17 cellular contexts compared by ENCODE assay signal in the genomic region with DNA sequence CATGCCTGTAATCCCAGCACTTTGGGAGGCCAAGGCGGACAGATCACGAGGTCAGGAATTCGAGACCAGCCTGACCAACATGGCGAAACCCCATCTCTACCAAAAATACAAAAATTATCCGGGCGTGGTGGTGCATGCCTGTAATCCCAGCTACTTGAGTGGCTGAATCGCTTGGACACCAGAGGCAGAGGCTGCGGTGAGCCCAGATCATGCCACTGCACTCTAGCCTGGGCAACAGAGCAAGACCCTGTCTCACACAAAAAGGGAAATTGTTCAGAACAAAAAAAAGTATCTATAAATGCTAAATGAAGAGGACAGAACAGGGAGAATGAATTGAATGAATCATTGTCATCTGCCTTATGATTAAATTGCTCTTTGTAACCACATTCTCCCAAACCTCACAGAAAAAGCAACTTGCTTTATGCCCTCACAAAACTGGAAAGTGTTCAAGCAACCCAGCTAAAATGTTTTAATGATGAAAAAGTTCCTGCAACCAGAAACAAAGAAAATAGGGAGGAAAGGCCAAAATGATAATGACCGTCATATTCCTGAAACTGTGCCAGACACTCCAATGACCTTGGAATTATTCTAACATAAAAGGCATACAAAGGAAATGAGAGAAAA.
DNase-seq lines count a peak whose midpoint lies in the region; ATAC-seq and TF ChIP-seq lines count a peak whose summit lies in the region.
"Had no signal": no experiment of that assay in that cellular context is flagged by ENCODE, and none has a peak within 500 bp of the region (broad histone marks: within the 10 kb centered on the region; RNA-seq: fewer than 3 reads in every experiment).

No MANE protein-coding gene starts in this region.

- H3K4me3 ChIP-seq in mucosa of descending colon = no peak overlapping the region
- H3K4me3 ChIP-seq: HAP-1, neural progenitor cell, upper lobe of left lung had no signal

- CTCF ChIA-PET in Calu3 (lab: Charles Lee) = no interaction called here

- peak; percentile 4 for DNase-seq in AG08395 (ENCODE audit: low spot score)
- peak; percentile 29 for DNase-seq in EH (ENCODE audit: low read depth)
- no peak for DNase-seq in caudate nucleus (lab: John Stamatoyannopoulos, UW)
- DNase-seq in naive thymus-derived CD8-positive, alpha-beta T cell = no peak
- no peak for DNase-seq in effector CD8-positive, alpha-beta T cell (lab: John Stamatoyannopoulos, UW)
- no peak for DNase-seq in Calu3
- DNase-seq in mucosa of descending colon = no peak
- DNase-seq: foreskin fibroblast; mesendoderm; NCI-H1694 treated with DMSO at 0.1 percent for 48 hours; NCI-H226; stimulated activated naive B cell treated with anti-CD40 and anti-IgM and Interleukin-4, amounts not matched to agents 10 μg/mL and 1 μg/mL and 100 μg/mL, for 72 hours; upper lobe of left lung had no signal

- no TSS peak for BruUV-seq in Calu3 (replicated peaks; lab: Mats Ljungman, UMichigan)

- H3K27ac ChIP-seq in caudate nucleus (ENCODE audit: low read depth, low read length) = peak overlapping the region; percentile 8
- H3K27ac ChIP-seq: neural progenitor cell, RWPE1, upper lobe of left lung had no signal

- intact Hi-C loops in Calu3 (cut with micrococcal nuclease; ENCODE audit: unreplicated experiment) (no loop called here), mucosa of descending colon (cut with DNase I, micrococcal nuclease) (no loop called here)

- TF ChIP-seq CTCF in Calu3 (IDR thresholded peaks at IDR 0.05; ENCODE audit: unreplicated experiment) = no peak
- no peak for TF ChIP-seq CTCF in mucosa of descending colon (IDR thresholded peaks at IDR 0.05)

- H3K9me3 Mint-ChIP-seq in naive thymus-derived CD8-positive, alpha-beta T cell = no peaks in the 10 kb centered on the region
- no peaks in the 10 kb centered on the region for H3K9me3 Mint-ChIP-seq in Calu3 (ENCODE audit: low read depth, unreplicated experiment)

- POLR2A ChIA-PET in naive thymus-derived CD8-positive, alpha-beta T cell (lab: Charles Lee) = interaction anchor here (2.9 to 3.4 kb wide), 2 partner anchors 13 to 21 kb away, joined by 10 to 19 read pairs; no protein-coding TSS in a partner anchor

- H3K36me3 ChIP-seq in mucosa of descending colon (ENCODE audit: low read depth) = no peaks in the 10 kb centered on the region
- H3K36me3 ChIP-seq: HAP-1 had no signal

- no peaks in the 10 kb centered on the region for H3K27me3 Mint-ChIP-seq in naive thymus-derived CD8-positive, alpha-beta T cell
- H3K27me3 Mint-ChIP-seq in Calu3 (ENCODE audit: unreplicated experiment) = no peaks in the 10 kb centered on the region
- H3K27me3 Mint-ChIP-seq: stimulated activated naive B cell treated with anti-CD40 and anti-IgM and Interleukin-4, amounts not matched to agents 10 μg/mL and 1 μg/mL and 100 μg/mL, for 72 hours had no signal

- no peak for ATAC-seq in naive thymus-derived CD8-positive, alpha-beta T cell
- no peak for ATAC-seq in HG03571 (IDR thresholded peaks at IDR 0.05; ENCODE audit: unreplicated experiment)
- ATAC-seq in mucosa of descending colon = no peak
- ATAC-seq: stimulated activated naive B cell treated with anti-CD40 and anti-IgM and Interleukin-4, amounts not matched to agents 10 μg/mL and 1 μg/mL and 100 μg/mL, for 72 hours had no signal

- H3K4me1 Mint-ChIP-seq in naive thymus-derived CD8-positive, alpha-beta T cell = peaks cover 30 to 71% (median 49%) of the 10 kb centered on the region in 4 donors
- H3K4me1 Mint-ChIP-seq in Calu3 (ENCODE audit: low read depth, unreplicated experiment) = peaks cover 8% of the 10 kb centered on the region

- no peaks in the 10 kb centered on the region for H3K9me3 ChIP-seq in mucosa of descending colon
- H3K9me3 ChIP-seq: HAP-1, upper lobe of left lung had no signal

- peak overlapping the region in 9 of 10 donors; percentile 22 to 89 (median 62) for H3K27ac Mint-ChIP-seq in naive thymus-derived CD8-positive, alpha-beta T cell
- H3K27ac Mint-ChIP-seq in Calu3 (ENCODE audit: unreplicated experiment) = no peak overlapping the region
- H3K27ac Mint-ChIP-seq: stimulated activated naive B cell treated with anti-CD40 and anti-IgM and Interleukin-4, amounts not matched to agents 10 μg/mL and 1 μg/mL and 100 μg/mL, for 72 hours had no signal

- peaks cover 20 to 94% (median 30%) of the 10 kb centered on the region in 3 donors for H3K36me3 Mint-ChIP-seq in naive thymus-derived CD8-positive, alpha-beta T cell
- peaks cover 6% of the 10 kb centered on the region for H3K36me3 Mint-ChIP-seq in Calu3 (ENCODE audit: insufficient read depth, unreplicated experiment)

- peak overlapping the region in 1 of 10 donors; percentile 6 for H3K4me3 Mint-ChIP-seq in naive thymus-derived CD8-positive, alpha-beta T cell
- H3K4me3 Mint-ChIP-seq in Calu3 (ENCODE audit: low read depth, unreplicated experiment) = no peak overlapping the region
- H3K4me3 Mint-ChIP-seq: neural progenitor cell; stimulated activated naive B cell treated with anti-CD40 and anti-IgM and Interleukin-4, amounts not matched to agents 10 μg/mL and 1 μg/mL and 100 μg/mL, for 72 hours had no signal

- H3K4me1 ChIP-seq in mucosa of descending colon (ENCODE audit: low read depth) = no peaks in the 10 kb centered on the region
- H3K4me1 ChIP-seq: upper lobe of left lung had no signal

Comparison
In these comparisons a context has a peak if more than half of its experiments do, and no peak if none do; other contexts are left out.
1. DNase-seq: peak in AG08395 (single experiment) and EH (single experiment); none in caudate nucleus (0 of 61), naive thymus-derived CD8-positive, alpha-beta T cell (0 of 10), effector CD8-positive, alpha-beta T cell (single experiment), Calu3 (single experiment) and mucosa of descending colon (0 of 3).